ENCODE assay signal across 16 cellular contexts in genomic region chr9:108002296-108003056, GRCh38.
A peak's percentile ranks its signal among the peaks of the same experiment; 100 is the strongest.
DNase-seq lines count a peak whose midpoint lies in the region; ATAC-seq, FAIRE-seq and TF ChIP-seq lines count a peak whose summit lies in the region.
"Had no signal": no experiment of that assay in that cellular context is flagged by ENCODE, and none has a peak within 500 bp of the region (broad histone marks: within the 10 kb centered on the region; RNA-seq: fewer than 3 reads in every experiment).

No MANE protein-coding gene starts in this region.

- no peaks in the 10 kb centered on the region for H3K9me3 Mint-ChIP-seq in neural crest cell

- no peak overlapping the region for H2AFZ ChIP-seq in HepG2 (ENCODE audit: low read length)

- no peak overlapping the region for H3K4me2 ChIP-seq in HepG2 (ENCODE audit: low read depth, low read length)
- H3K4me2 ChIP-seq: A549 had no signal

- H3K9ac ChIP-seq in HepG2 (ENCODE audit: insufficient read depth, low read depth, low read length): no peak overlapping the region

- TF ChIP-seq RAD21 in HepG2 (CRISPR knock-in tag; IDR thresholded peaks at IDR 0.05): no peak

- in situ Hi-C loops in HepG2 (cut with HindIII; ENCODE audit: extremely low pct_ligation_motif_present, low pct_unique_long_range_greater_than_20kb): no loop called here

- no peak overlapping the region for H3K27ac ChIP-seq in right lobe of liver
- H3K27ac ChIP-seq in HepG2 (ENCODE audit: extremely low read length, insufficient read depth, low read length): no peak overlapping the region
- H3K27ac ChIP-seq: A549, breast epithelium had no signal

- H3K9me3 ChIP-seq in right lobe of liver (no peaks in the 10 kb centered on the region), HepG2 (ENCODE audit: low read length) (no peaks in the 10 kb centered on the region)
- H3K9me3 ChIP-seq: A549, breast epithelium had no signal

- CTCF ChIA-PET in HepG2 (lab: Yijun Ruan, JAX; ENCODE audit: low intra/inter-chr PET ratio, low total read pairs): no interaction called here
- CTCF ChIA-PET in GM10248 (lab: Yijun Ruan, JAX): interaction anchor here (1.2 to 2.2 kb wide), 5 partner anchors 10 to 25 kb away, joined by 3 to 7 read pairs (median 3); no protein-coding TSS in a partner anchor

- TF ChIP-seq POLR2A in right lobe of liver (IDR thresholded peaks at IDR 0.05) (no peak), HepG2 (IDR thresholded peaks at IDR 0.05; ENCODE audit: insufficient read depth in 1 of 2, low read depth in 2 of 2, low read length in 2 of 2) (no peak)

- POLR2A ChIA-PET in HepG2 (lab: Yijun Ruan, JAX) (no interaction called here), GM10248 (lab: Yijun Ruan, JAX) (no interaction called here)

- H3K36me3 Mint-ChIP-seq in neural crest cell (ENCODE audit: low read depth): no peaks in the 10 kb centered on the region

- H4K20me1 ChIP-seq in HepG2 (ENCODE audit: insufficient read depth, low read length): no peaks in the 10 kb centered on the region

- TF ChIP-seq EP300 in HepG2 (IDR thresholded peaks at IDR 0.05; ENCODE audit: low read depth in 2 of 2, low read length in 2 of 2): no peak
- no peak for TF ChIP-seq EP300 in HepG2 (CRISPR knock-in tag; IDR thresholded peaks at IDR 0.05; ENCODE audit: borderline replicate concordance)

- H3K27me3 ChIP-seq in right lobe of liver (no peaks in the 10 kb centered on the region), HepG2 (ENCODE audit: control insufficient read depth in 1 of 2, insufficient read depth in 2 of 2, low read length in 2 of 2) (no peaks in the 10 kb centered on the region)
- H3K27me3 ChIP-seq: breast epithelium had no signal

- H3K27me3 Mint-ChIP-seq in neural crest cell (ENCODE audit: low read depth): peaks cover 26% of the 10 kb centered on the region

- H3K4me1 ChIP-seq in right lobe of liver (no peaks in the 10 kb centered on the region), HepG2 (ENCODE audit: insufficient read depth, low read length) (no peaks in the 10 kb centered on the region)
- H3K4me1 ChIP-seq: A549, breast epithelium had no signal

- no peaks in the 10 kb centered on the region for H3K79me2 ChIP-seq in HepG2 (ENCODE audit: insufficient read depth, low read length)

- 49% methylated on average over 15 of the region's 17 CpGs for WGBS in right lobe of liver (ENCODE audit: insufficient coverage, low coverage, low lambda C conversion rate, missing lambda C conversion rate)
- 39% methylated on average over 17 of the region's 17 CpGs for WGBS in HepG2 (ENCODE audit: low lambda C conversion rate)

- peak overlapping the region; percentile 62 for H3K27ac Mint-ChIP-seq in neural crest cell (ENCODE audit: unreplicated experiment)
- H3K27ac Mint-ChIP-seq: activated CD8-positive, alpha-beta T cell treated with anti-CD3 and anti-CD28 coated beads, Interleukin-2, amount 10 ng/mL, durations not matched to agents 7 days and 5 days had no signal

- no peak overlapping the region for H3K4me3 Mint-ChIP-seq in neural crest cell
- H3K4me3 Mint-ChIP-seq: activated CD8-positive, alpha-beta T cell treated with anti-CD3 and anti-CD28 coated beads, Interleukin-2, amount 10 ng/mL, durations not matched to agents 7 days and 5 days had no signal

- H3K4me1 Mint-ChIP-seq in neural crest cell: no peaks in the 10 kb centered on the region

- ATAC-seq in right lobe of liver (peak in 3 of 4 donors; percentile 37 to 67 (median 45)), HepG2 (no peak), GM21381 (IDR thresholded peaks at IDR 0.05; ENCODE audit: unreplicated experiment) (no peak)
- ATAC-seq: A549; activated CD8-positive, alpha-beta T cell treated with anti-CD3 and anti-CD28 coated beads, Interleukin-2, amount 10 ng/mL, durations not matched to agents 7 days and 5 days had no signal

- intact Hi-C loops in right lobe of liver (cut with DNase I) (no loop called here), HepG2 (cut with micrococcal nuclease; ENCODE audit: unreplicated experiment) (no loop called here)

- no peak for TF ChIP-seq CTCF in right lobe of liver (IDR thresholded peaks at IDR 0.05)
- no peak for TF ChIP-seq CTCF in HepG2 (CRISPR knock-in tag; IDR thresholded peaks at IDR 0.05)
- no peak for TF ChIP-seq CTCF in fibroblast of pulmonary artery (IDR thresholded peaks at IDR 0.05; ENCODE audit: low read length, missing control alignments)
- TF ChIP-seq CTCF in neural crest cell (conservative IDR thresholded peaks at IDR 0.05): no peak
- TF ChIP-seq CTCF in GM10248 (IDR thresholded peaks at IDR 0.05; ENCODE audit: control extremely low read depth, extremely low read depth, low read depth, missing control alignments): no peak

- H3K4me3 ChIP-seq in right lobe of liver (no peak overlapping the region), HepG2 (replicated peaks in 1 of 3; ENCODE audit: insufficient read depth in 1 of 3, low read depth in 2 of 3, low read length in 3 of 3) (no peak overlapping the region), fibroblast of pulmonary artery (replicated peaks; ENCODE audit: low read depth, low read length) (no peak overlapping the region)
- H3K4me3 ChIP-seq: A549, breast epithelium had no signal

- no peaks in the 10 kb centered on the region for H3K36me3 ChIP-seq in right lobe of liver
- no peaks in the 10 kb centered on the region for H3K36me3 ChIP-seq in HepG2 (replicated peaks in 1 of 2; ENCODE audit: control insufficient read depth in 1 of 2, insufficient read depth in 2 of 2, low read length in 2 of 2)
- H3K36me3 ChIP-seq: breast epithelium had no signal

- BruUV-seq in HepG2 (replicated peaks; lab: Mats Ljungman, UMichigan): no TSS peak

- DNase-seq in right lobe of liver (no peak), HepG2 (ENCODE audit: low spot score) (no peak), fibroblast of pulmonary artery (ENCODE audit: low read depth) (peak; percentile 69), neural crest cell (ENCODE audit: low read depth, low spot score) (no peak), T-helper 2 cell (no peak), NCI-H69 (lab: John Stamatoyannopoulos, UW) (no peak), GM10248 (ENCODE audit: extremely low spot score) (no peak)
- DNase-seq: activated CD8-positive, alpha-beta T cell treated with anti-CD3 and anti-CD28 coated beads, Interleukin-2, amount 10 ng/mL, durations not matched to agents 7 days and 5 days; activated gamma-delta T cell treated with Interleukin-2 at 50 U/mL for 16 hours; DMS 273 treated with DMSO at 0.1 percent for 48 hours; NCI-H1092; NCI-H446 treated with DMSO at 0.1 percent for 48 hours had no signal

- no peak for FAIRE-seq in HepG2 (lab: Jason Lieb, UNC)
- FAIRE-seq: A549, TTC549 had no signal

TF ChIP-seq in HepG2, 621 proteins besides CTCF, POLR2A, EP300 and RAD21:
- no peak for TF ChIP-seq ZNF430 (CRISPR knock-in tag; IDR thresholded peaks at IDR 0.05)
- no peak for TF ChIP-seq TBX3 (IDR thresholded peaks at IDR 0.05; ENCODE audit: borderline replicate concordance)
- no peak for TF ChIP-seq NAIF1 (CRISPR knock-in tag; IDR thresholded peaks at IDR 0.05; ENCODE audit: borderline replicate concordance)
- TF ChIP-seq ARID5B (CRISPR knock-in tag; IDR thresholded peaks at IDR 0.05): no peak

Comparison
In these comparisons a context has a peak if more than half of its experiments do, and no peak if none do; other contexts are left out.
1. ATAC-seq: peak in right lobe of liver (3 of 4); none in HepG2 (single experiment) and GM21381 (single experiment).